In the genomic region with DNA sequence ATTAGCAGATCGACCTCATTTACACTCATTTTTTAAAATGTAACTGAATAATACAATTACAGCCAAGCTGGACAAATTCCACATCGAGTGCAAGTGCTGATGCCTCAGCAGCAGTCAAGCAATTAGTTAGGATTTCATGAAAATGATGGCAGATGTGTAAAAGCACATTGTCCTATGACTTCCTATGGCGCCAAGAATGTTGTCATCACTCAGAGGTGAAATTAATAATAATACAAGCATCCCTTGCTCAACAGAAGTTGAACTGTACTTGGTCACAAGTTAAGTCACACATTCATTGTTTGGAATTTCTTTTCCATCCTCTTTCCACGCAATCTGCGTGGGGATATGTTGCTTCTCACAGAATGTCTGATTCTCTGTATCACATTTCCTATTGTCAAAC, we compare ENCODE assay signal across 25 cellular contexts.
"Had no signal": no experiment of that assay in that cellular context is flagged by ENCODE, and none has a peak within 500 bp of the region (broad histone marks: within the 10 kb centered on the region; RNA-seq: fewer than 3 reads in every experiment).

No MANE protein-coding gene starts in this region.

- DNase-seq: colonic mucosa; cortex of kidney; effector CD8-positive, alpha-beta T cell; effector memory CD8-positive, alpha-beta T cell; endodermal cell; erythroblast; esophagus squamous epithelium; foreskin keratinocyte; heart left ventricle; hypothalamus; immature natural killer cell; islet precursor cell; kidney; kidney glomerular epithelial cell; left lung; left ventricle myocardium superior; lower lobe of right lung; mesenchymal stem cell; mucosa of descending colon; naive B cell; naive thymus-derived CD8-positive, alpha-beta T cell had no signal

- H3K4me2 ChIP-seq: hepatocyte had no signal

- H3K9me3 ChIP-seq: colonic mucosa, esophagus squamous epithelium, gastroesophageal sphincter, heart left ventricle, left lung, lower lobe of right lung, mucosa of descending colon had no signal

- H3K4me3 ChIP-seq: colonic mucosa, esophagus squamous epithelium, gastroesophageal sphincter, heart left ventricle, hepatocyte, left lung, lower lobe of right lung, mucosa of descending colon had no signal

- H3K27me3 ChIP-seq: colonic mucosa, esophagus squamous epithelium, foreskin keratinocyte, gastroesophageal sphincter, heart left ventricle, hepatocyte, left lung had no signal

- H3K27ac ChIP-seq: colonic mucosa, epithelial cell of prostate, esophagus squamous epithelium, foreskin keratinocyte, gastroesophageal sphincter, heart left ventricle, hepatocyte, left lung, lower lobe of right lung had no signal

- ATAC-seq: effector memory CD8-positive, alpha-beta T cell; esophagus mucosa; foreskin keratinocyte; gastroesophageal sphincter; heart left ventricle; left lung; left ventricle myocardium superior; lower lobe of right lung; mucosa of descending colon; naive thymus-derived CD8-positive, alpha-beta T cell had no signal

- H2AFZ ChIP-seq: hepatocyte had no signal

- H3K36me3 ChIP-seq: colonic mucosa, esophagus squamous epithelium, gastroesophageal sphincter, heart left ventricle, left lung, lower lobe of right lung had no signal

- H3K79me2 ChIP-seq: hepatocyte had no signal

- H3K4me1 ChIP-seq: colonic mucosa, esophagus squamous epithelium, foreskin keratinocyte, gastroesophageal sphincter, heart left ventricle, left lung, lower lobe of right lung had no signal
